In genomic region chr2:138223321-138223720, GRCh38 we compare ENCODE assay signal across 20 cellular contexts.
A peak's percentile ranks its signal among the peaks of the same experiment; 100 is the strongest.
DNase-seq lines count a peak whose midpoint lies in the region; ATAC-seq, FAIRE-seq and TF ChIP-seq lines count a peak whose summit lies in the region.
"Had no signal": no experiment of that assay in that cellular context is flagged by ENCODE, and none has a peak within 500 bp of the region (broad histone marks: within the 10 kb centered on the region; RNA-seq: fewer than 3 reads in every experiment).

No MANE protein-coding gene starts in this region.

- no peaks in the 10 kb centered on the region for H3K9me3 ChIP-seq in PC-3 (ENCODE audit: low read length)
- no peaks in the 10 kb centered on the region for H3K9me3 ChIP-seq in trophoblast cell (ENCODE audit: insufficient read depth, low read depth, low read length)
- no peaks in the 10 kb centered on the region for H3K9me3 ChIP-seq in A673 (ENCODE audit: low read depth, low read length, poor library complexity, severe bottlenecking)
- no peaks in the 10 kb centered on the region for H3K9me3 ChIP-seq in small intestine (ENCODE audit: control insufficient read depth, low read depth)
- H3K9me3 ChIP-seq: neutrophil, uterus had no signal

- peak; percentile 21 for DNase-seq in HPDE6-E6E7 (ENCODE audit: extremely low spot score)
- peak; percentile 33 for DNase-seq in PC-3
- DNase-seq in astrocyte of the cerebellum (ENCODE audit: low read depth): peak; percentile 24
- DNase-seq in trophoblast cell: peak; percentile 51 to 74
- no peak for DNase-seq in A673 (ENCODE audit: low spot score)
- DNase-seq in small intestine: no peak
- DNase-seq: activated CD4-positive, alpha-beta T cell treated with anti-CD3 and anti-CD28 coated beads for 48 hours; aorta; DMS53; erythroblast; foreskin melanocyte; NCI-H1694; NCI-H2171; NCI-H526 treated with DMSO at 0.1 percent for 48 hours; stimulated activated CD4-positive, alpha-beta T cell treated with anti-CD3 and anti-CD28 coated beads, Interleukin-1b, Interleukin-23, amount 100 ng/mL, for 48 hours; T-helper 1 cell; uterus had no signal

- H2AK5ac ChIP-seq in trophoblast cell (ENCODE audit: low read length): no peak overlapping the region

- POLR2A ChIA-PET in PC-3 (lab: Charles Lee; ENCODE audit: unreplicated experiment): no interaction called here
- POLR2A ChIA-PET in A673 (lab: Charles Lee; ENCODE audit: low non-redundant PET): no interaction called here

- ATAC-seq in PC-3: no peak
- ATAC-seq in HG02981 (IDR thresholded peaks at IDR 0.05; ENCODE audit: unreplicated experiment): no peak
- ATAC-seq: stimulated activated effector memory CD8-positive, alpha-beta T cell treated with anti-CD3 and anti-CD28 coated beads, Interleukin-12 subunit alpha, Interleukin-12 subunit beta, amount 100 ng/mL, for 72 hours had no signal

- in situ Hi-C loops in astrocyte of the cerebellum (cut with HindIII; ENCODE audit: low sequenced_read_pairs): no loop called here

- no peak overlapping the region for H4K12ac ChIP-seq in trophoblast cell (ENCODE audit: low read depth, low read length)

- no peak overlapping the region for H3K23ac ChIP-seq in trophoblast cell (ENCODE audit: low read length)

- no peaks in the 10 kb centered on the region for H3K4me1 ChIP-seq in PC-3 (ENCODE audit: insufficient read depth, low read length)
- no peaks in the 10 kb centered on the region for H3K4me1 ChIP-seq in trophoblast cell (ENCODE audit: control insufficient read depth in 1 of 2, insufficient read depth in 2 of 2, low read length in 2 of 2)
- no peaks in the 10 kb centered on the region for H3K4me1 ChIP-seq in A673 (ENCODE audit: insufficient read depth, low read length, poor library complexity, severe bottlenecking)
- no peaks in the 10 kb centered on the region for H3K4me1 ChIP-seq in small intestine (ENCODE audit: control insufficient read depth in 2 of 2, insufficient read depth in 1 of 2, low read depth in 1 of 2, low read length in 1 of 2)
- H3K4me1 ChIP-seq: uterus had no signal

- no peaks in the 10 kb centered on the region for H3K27me3 ChIP-seq in PC-3 (ENCODE audit: low read length)
- no peaks in the 10 kb centered on the region for H3K27me3 ChIP-seq in trophoblast cell (ENCODE audit: insufficient read depth, low read length)
- H3K27me3 ChIP-seq in A673 (replicated peaks; ENCODE audit: insufficient read depth, low read depth, low read length, poor library complexity): no peaks in the 10 kb centered on the region
- H3K27me3 ChIP-seq in small intestine (ENCODE audit: control insufficient read depth in 2 of 2, insufficient read depth in 2 of 2, low read length in 2 of 2): no peaks in the 10 kb centered on the region
- H3K27me3 ChIP-seq: neutrophil, uterus had no signal

- TF ChIP-seq CTCF in PC-3 (conservative IDR thresholded peaks at IDR 0.05; ENCODE audit: low read depth, low read length) (no peak), astrocyte of the cerebellum (IDR thresholded peaks at IDR 0.05; ENCODE audit: low read depth, low read length, missing control alignments) (no peak), A673 (conservative IDR thresholded peaks at IDR 0.05; ENCODE audit: low read depth, low read length) (no peak)

- no peaks in the 10 kb centered on the region for H4K20me1 ChIP-seq in PC-3 (ENCODE audit: low read length)

- H3K4me3 ChIP-seq in PC-3 (ENCODE audit: low read length): no peak overlapping the region
- H3K4me3 ChIP-seq in astrocyte of the cerebellum (ENCODE audit: low read depth, low read length): no peak overlapping the region
- H3K4me3 ChIP-seq in trophoblast cell (ENCODE audit: low read depth, low read length): no peak overlapping the region
- no peak overlapping the region for H3K4me3 ChIP-seq in A673 (ENCODE audit: low read depth, low read length, poor library complexity, severe bottlenecking)
- H3K4me3 ChIP-seq in small intestine (ENCODE audit: low read depth in 1 of 2, low read length in 2 of 2): no peak overlapping the region
- H3K4me3 ChIP-seq: uterus had no signal

- H2BK5ac ChIP-seq in trophoblast cell (ENCODE audit: low read depth, low read length, poor library complexity): no peak overlapping the region

- H2BK12ac ChIP-seq in trophoblast cell (ENCODE audit: low read length): no peak overlapping the region

- no peaks in the 10 kb centered on the region for H3K79me1 ChIP-seq in trophoblast cell (ENCODE audit: low read length)

- H3K9me2 ChIP-seq in PC-3 (replicated peaks; ENCODE audit: low read length): no peaks in the 10 kb centered on the region

- H3K4me2 ChIP-seq in PC-3 (ENCODE audit: low read length) (no peak overlapping the region), trophoblast cell (ENCODE audit: low read length) (no peak overlapping the region)

- H4K91ac ChIP-seq in trophoblast cell (ENCODE audit: low read depth, low read length): no peak overlapping the region

- H2AFZ ChIP-seq in PC-3 (ENCODE audit: low read length): no peak overlapping the region
- H2AFZ ChIP-seq in trophoblast cell (ENCODE audit: insufficient read depth, low read length, poor library complexity): no peak overlapping the region

- CTCF ChIA-PET in PC-3 (lab: Charles Lee): no interaction called here
- CTCF ChIA-PET in A673 (lab: Charles Lee): no interaction called here

- intact Hi-C loops in PC-3 (cut with micrococcal nuclease): no loop called here
- intact Hi-C loops in A673 (cut with micrococcal nuclease; ENCODE audit: unreplicated experiment): no loop called here

- H3F3A ChIP-seq in PC-3 (ENCODE audit: low read length, unreplicated experiment): no peaks in the 10 kb centered on the region

- H3K4ac ChIP-seq in trophoblast cell (ENCODE audit: low read depth, low read length): no peak overlapping the region

- no peaks in the 10 kb centered on the region for H3K79me2 ChIP-seq in PC-3 (ENCODE audit: low read length)
- no peaks in the 10 kb centered on the region for H3K79me2 ChIP-seq in trophoblast cell (ENCODE audit: control insufficient read depth, insufficient read depth, low read length, poor library complexity)

- H3K36me3 ChIP-seq in PC-3 (ENCODE audit: low read depth, low read length) (no peaks in the 10 kb centered on the region), trophoblast cell (ENCODE audit: control insufficient read depth in 1 of 2, insufficient read depth in 2 of 2, low read length in 2 of 2) (no peaks in the 10 kb centered on the region), A673 (ENCODE audit: insufficient read depth, low read length, poor library complexity, severe bottlenecking) (no peaks in the 10 kb centered on the region), small intestine (ENCODE audit: control insufficient read depth in 2 of 2, insufficient read depth in 2 of 2, low read length in 2 of 2) (no peaks in the 10 kb centered on the region)
- H3K36me3 ChIP-seq: neutrophil, uterus had no signal

- H3K14ac ChIP-seq in trophoblast cell (ENCODE audit: low read length): no peak overlapping the region

- no peak overlapping the region for H3K9ac ChIP-seq in PC-3 (ENCODE audit: low read length)
- H3K9ac ChIP-seq in trophoblast cell (ENCODE audit: low read length): no peak overlapping the region

- no peak overlapping the region for H3K18ac ChIP-seq in trophoblast cell (ENCODE audit: low read length)

- WGBS in trophoblast cell (ENCODE audit: extremely low coverage, insufficient coverage, insufficient read length): no CpG with 5 or more reads among the region's 6 CpGs
- 79 to 84% (median 82%) methylated on average over 6 of the region's 6 CpGs for WGBS in small intestine, 3 donors

- no TSS peak for BruUV-seq in PC-3 (replicated peaks; lab: Mats Ljungman, UMichigan)
- no TSS peak for BruUV-seq in A673 (replicated peaks; lab: Mats Ljungman, UMichigan)

- H2BK120ac ChIP-seq in trophoblast cell (ENCODE audit: insufficient read depth, low read length, poor library complexity): no peak overlapping the region

- no peak overlapping the region for H3K27ac ChIP-seq in PC-3 (ENCODE audit: low read length)
- no peak overlapping the region for H3K27ac ChIP-seq in trophoblast cell (ENCODE audit: low read depth, low read length)
- H3K27ac ChIP-seq in A673 (ENCODE audit: low read depth, low read length, poor library complexity, severe bottlenecking): no peak overlapping the region
- H3K27ac ChIP-seq in small intestine (ENCODE audit: low read depth in 1 of 2, low read length in 1 of 2): no peak overlapping the region
- H3K27ac ChIP-seq: neutrophil, uterus had no signal

- FAIRE-seq in small intestine (lab: Jason Lieb, UNC): no peak

- no peak overlapping the region for H4K8ac ChIP-seq in trophoblast cell (ENCODE audit: low read depth, low read length)

Comparison
In these comparisons a context has a peak if more than half of its experiments do, and no peak if none do; other contexts are left out.
1. DNase-seq: peak in HPDE6-E6E7 (single experiment), PC-3 (single experiment), astrocyte of the cerebellum (single experiment) and trophoblast cell (2 of 2); none in A673 (single experiment) and small intestine (single experiment).